ENCODE assay signal across 8 cellular contexts in genomic region chr15:48810414-48811324, GRCh38. TPM values are rescaled to one million over a fixed set of nuclear protein-coding genes. Genes with fewer than 3 reads are reported as not detected.
DNase-seq lines count a peak whose midpoint lies in the region; ATAC-seq and TF ChIP-seq lines count a peak whose summit lies in the region.

Gene CEP152 (minus strand): TSS chr15:48811069. CDS start chr15:48805649, 5,420 bp downstream.

- H3K9me3 Mint-ChIP-seq in activated naive CD4-positive, alpha-beta T cell treated with anti-CD3 and anti-CD28 coated beads, Interleukin-2, amount 50 U/mL, for 72 hours = no peaks in the 10 kb centered on the region
- H3K9me3 Mint-ChIP-seq in glutamatergic neuron (ENCODE audit: unreplicated experiment) = peaks cover 4% of the 10 kb centered on the region

- ATAC-seq in HG02678 (IDR thresholded peaks at IDR 0.05; ENCODE audit: unreplicated experiment) = peak; percentile 95
- ATAC-seq in activated naive CD4-positive, alpha-beta T cell treated with anti-CD3 and anti-CD28 coated beads, Interleukin-2, amount 50 U/mL, for 72 hours = peak; percentile 94 to 96

- H3K27me3 ChIP-seq in osteoblast (ENCODE audit: insufficient read depth, low read length) (no peaks in the 10 kb centered on the region), thymus (ENCODE audit: control insufficient read depth, insufficient read depth) (peaks cover 2% of the 10 kb centered on the region)

- DNase-seq in GM12864 (ENCODE audit: low read depth) (peak; percentile 100), NCI-H1105 treated with DMSO at 0.1 percent for 48 hours (lab: John Stamatoyannopoulos, UW) (peak; percentile 97), SKM-1 treated with dmso at 0.1 percent for 144 hours (lab: John Stamatoyannopoulos, UW; ENCODE audit: unreplicated experiment) (peak; percentile 99), glutamatergic neuron (peak; percentile 97), osteoblast (ENCODE audit: insufficient read length, low spot score, missing footprints) (peak; percentile 92)
- peak; percentile 95 to 98 for DNase-seq in activated naive CD4-positive, alpha-beta T cell treated with anti-CD3 and anti-CD28 coated beads, Interleukin-2, amount 50 U/mL, for 72 hours (ENCODE audit: low spot score in 2 of 2)

- no peak for TF ChIP-seq CTCF in GM12864 (IDR thresholded peaks at IDR 0.05; ENCODE audit: low read depth, low read length, missing control alignments)
- no peak for TF ChIP-seq CTCF in glutamatergic neuron (IDR thresholded peaks at IDR 0.05; ENCODE audit: partially characterized antibody, unreplicated experiment)
- TF ChIP-seq CTCF in osteoblast (IDR thresholded peaks at IDR 0.05; ENCODE audit: extremely low read depth, low read depth, low read length) = no peak

- H3K4me1 ChIP-seq in osteoblast (ENCODE audit: insufficient read depth, low read length) = peaks cover 32% of the 10 kb centered on the region
- H3K4me1 ChIP-seq in thymus (ENCODE audit: control insufficient read depth, insufficient read depth, low read length) = peaks cover 6% of the 10 kb centered on the region

- H2AFZ ChIP-seq in osteoblast (ENCODE audit: low read length) = peak within 1 kb of the TSS; percentile 94

- peaks cover 1% of the 10 kb centered on the region for H3K27me3 Mint-ChIP-seq in glutamatergic neuron (ENCODE audit: unreplicated experiment)

- H3K27ac ChIP-seq in osteoblast (ENCODE audit: low read depth, low read length) (peak within 1 kb of the TSS; percentile 63), thymus (ENCODE audit: low read depth) (peak within 1 kb of the TSS; percentile 75)

- H3K4me3 Mint-ChIP-seq in glutamatergic neuron (ENCODE audit: unreplicated experiment) = peak within 1 kb of the TSS; percentile 93

- H3K4me1 Mint-ChIP-seq in glutamatergic neuron (ENCODE audit: low read depth, unreplicated experiment) = peaks cover 15% of the 10 kb centered on the region

- peak within 1 kb of the TSS; percentile 99 for H3K27ac Mint-ChIP-seq in activated naive CD4-positive, alpha-beta T cell treated with anti-CD3 and anti-CD28 coated beads, Interleukin-2, amount 50 U/mL, for 72 hours
- H3K27ac Mint-ChIP-seq in glutamatergic neuron (ENCODE audit: unreplicated experiment) = no peak within 1 kb of the TSS

- peak within 1 kb of the TSS; percentile 94 for H3K4me3 ChIP-seq in GM12864 (ENCODE audit: low read depth, low read length)
- H3K4me3 ChIP-seq in osteoblast (ENCODE audit: insufficient read depth, low read length) = peak within 1 kb of the TSS; percentile 76
- H3K4me3 ChIP-seq in thymus (ENCODE audit: low read length) = peak within 1 kb of the TSS; percentile 81

- H3K79me2 ChIP-seq in osteoblast (ENCODE audit: insufficient read depth, low read length) = peaks cover 32% of the 10 kb centered on the region

- WGBS in thymus = 1% methylated on average over 51 of the region's 51 CpGs

- H4K20me1 ChIP-seq in osteoblast (ENCODE audit: insufficient read depth, low read length) = no peaks in the 10 kb centered on the region

- H3K9me3 ChIP-seq in osteoblast (ENCODE audit: low read depth, low read length) (no peaks in the 10 kb centered on the region), thymus (ENCODE audit: control insufficient read depth) (no peaks in the 10 kb centered on the region)

- H3K4me2 ChIP-seq in osteoblast (ENCODE audit: insufficient read depth, low read length) = peak within 1 kb of the TSS; percentile 90

- H3K36me3 Mint-ChIP-seq in activated naive CD4-positive, alpha-beta T cell treated with anti-CD3 and anti-CD28 coated beads, Interleukin-2, amount 50 U/mL, for 72 hours = peaks cover 11 to 14% of the 10 kb centered on the region in 2 donors
- H3K36me3 Mint-ChIP-seq in glutamatergic neuron (ENCODE audit: unreplicated experiment) = no peaks in the 10 kb centered on the region

- no peaks in the 10 kb centered on the region for H3K36me3 ChIP-seq in osteoblast (ENCODE audit: insufficient read depth, low read length)
- no peaks in the 10 kb centered on the region for H3K36me3 ChIP-seq in thymus (ENCODE audit: control insufficient read depth, insufficient read depth)

RNA-seq across cellular contexts. Expression of gene CEP152, which starts in this region (rescaled TPM):
- 10 to 100 TPM; 41.0 to 57.7 TPM for total RNA-seq in activated naive CD4-positive, alpha-beta T cell treated with anti-CD3 and anti-CD28 coated beads, Interleukin-2, amount 50 U/mL, for 72 hours
- 8.0 TPM for total RNA-seq in glutamatergic neuron (ENCODE audit: unreplicated experiment)
- total RNA-seq in osteoblast = 4.3 and 5.0 TPM in 2 replicates
- polyA plus RNA-seq in thymus = 3.0 TPM

Comparison
In these comparisons a context has a peak if more than half of its experiments do, and no peak if none do; other contexts are left out.
1. Peak in every context shown above with its lines: DNase-seq, ATAC-seq, H3K4me3 ChIP-seq and H3K27ac ChIP-seq.